8 cellular contexts compared by ENCODE assay signal in the genomic region with DNA sequence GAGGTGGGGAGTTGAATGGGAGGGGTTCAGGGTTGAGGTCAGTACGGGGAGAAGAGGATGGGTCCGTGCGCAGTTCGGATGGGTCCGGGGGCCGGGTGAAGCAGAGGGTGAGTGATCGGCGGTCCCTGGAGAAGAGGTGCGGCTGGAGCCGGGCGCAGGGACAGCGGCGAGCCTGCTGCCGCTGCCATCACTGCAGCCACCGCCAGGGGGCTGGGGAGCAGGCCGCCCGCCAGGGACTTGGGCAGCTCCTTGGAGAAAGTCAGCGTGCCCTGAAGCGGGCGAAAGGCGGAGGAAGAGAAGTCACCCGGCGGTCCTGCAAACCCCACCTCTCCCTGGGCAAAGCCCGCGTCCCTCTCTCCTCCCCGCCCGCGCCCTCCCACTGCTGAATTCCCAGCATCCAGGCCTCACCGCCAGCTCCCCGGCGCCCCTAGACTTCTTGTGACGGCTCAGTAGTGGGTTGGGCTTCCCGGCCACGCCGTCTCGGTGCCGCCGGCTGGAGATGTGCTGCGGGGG. TPM values are rescaled to one million over a fixed set of nuclear protein-coding genes. Genes with fewer than 3 reads are reported as not detected.
DNase-seq lines count a peak whose midpoint lies in the region; FAIRE-seq and TF ChIP-seq lines count a peak whose summit lies in the region.

No MANE protein-coding gene starts in this region.

- no peak overlapping the region for H3K27ac ChIP-seq in HUES64 (ENCODE audit: low read depth, low read length)
- H3K27ac ChIP-seq in right atrium auricular region, result peak overlapping the region; percentile 73 to 92

- no peak overlapping the region for H3K4me3 Mint-ChIP-seq in progenitor cell of endocrine pancreas (ENCODE audit: low read depth)

- H3K9ac ChIP-seq in HUES64 (ENCODE audit: low read depth, low read length), result no peak overlapping the region

- peak; percentile 93 to 97 for TF ChIP-seq CTCF in right atrium auricular region (IDR thresholded peaks at IDR 0.05)
- peak; percentile 97 for TF ChIP-seq CTCF in progenitor cell of endocrine pancreas (IDR thresholded peaks at IDR 0.05; ENCODE audit: unreplicated experiment)
- TF ChIP-seq CTCF in GM10266 (IDR thresholded peaks at IDR 0.05; ENCODE audit: control insufficient read depth, insufficient read depth, low read depth, missing control alignments), result no peak

- H3K36me3 ChIP-seq in HUES64 (ENCODE audit: insufficient read depth, low read length) (no peaks in the 10 kb centered on the region), right atrium auricular region (no peaks in the 10 kb centered on the region)

- WGBS in HUES64, result 3% methylated on average over 39 of the region's 39 CpGs

- H3K27me3 ChIP-seq in HUES64 (ENCODE audit: insufficient read depth, low read length) (peaks cover 34% of the 10 kb centered on the region), right atrium auricular region (no peaks in the 10 kb centered on the region)

- no peak overlapping the region for H3K27ac Mint-ChIP-seq in progenitor cell of endocrine pancreas

- no peak for FAIRE-seq in GM12892 (lab: Jason Lieb, UNC)

- H3K9me3 ChIP-seq in HUES64 (ENCODE audit: insufficient read depth, low read depth, low read length) (no peaks in the 10 kb centered on the region), right atrium auricular region (no peaks in the 10 kb centered on the region)

- peaks cover 15% of the 10 kb centered on the region; the same call in 1 of the 2 replicates for H3K4me1 ChIP-seq in HUES64 (ENCODE audit: insufficient read depth, low read length)
- H3K4me1 ChIP-seq in right atrium auricular region, result peaks cover 0 to 64% of the 10 kb centered on the region in 2 donors

- peaks cover 6% of the 10 kb centered on the region for H3K4me1 Mint-ChIP-seq in progenitor cell of endocrine pancreas (ENCODE audit: low read depth)

- DNase-seq in DMS114 treated with DMSO at 0.1 percent for 48 hours (lab: John Stamatoyannopoulos, UW; ENCODE audit: unreplicated experiment) (peak; percentile 79), amniotic stem cell (lab: John Stamatoyannopoulos, UW) (peak; percentile 55), right atrium auricular region (ENCODE audit: low spot score) (peak; percentile 83), progenitor cell of endocrine pancreas (ENCODE audit: low spot score, unreplicated experiment) (peak; percentile 77), GM10266 (ENCODE audit: extremely low spot score) (no peak), NCI-H2171 treated with DMSO at 0.1 percent for 48 hours (lab: John Stamatoyannopoulos, UW) (no peak), GM12892 (ENCODE audit: insufficient read length) (no peak)

- peaks cover 9% of the 10 kb centered on the region for H3K36me3 Mint-ChIP-seq in progenitor cell of endocrine pancreas (ENCODE audit: insufficient read depth)

- H3K27me3 Mint-ChIP-seq in progenitor cell of endocrine pancreas, result peaks cover 38% of the 10 kb centered on the region

- H3K9me3 Mint-ChIP-seq in progenitor cell of endocrine pancreas (ENCODE audit: low read depth), result no peaks in the 10 kb centered on the region

- peak overlapping the region; percentile 41 for H3K4me3 ChIP-seq in HUES64 (ENCODE audit: low read length)
- peak overlapping the region; percentile 26 to 50 for H3K4me3 ChIP-seq in right atrium auricular region

- no peak for TF ChIP-seq POLR2A in GM12892 (IDR thresholded peaks at IDR 0.05; ENCODE audit: low read depth, low read length)

RNA-seq across cellular contexts. Expression of a gene that starts 6.0 kb away (rescaled TPM):
- not detected for polyA plus RNA-seq in HUES64 (2013, experiment 1 of 2)
- not detected for polyA plus RNA-seq in HUES64 (2013, experiment 2 of 2)
- under 1 TPM in 1 of 2 donors, not detected in 1; 0.43 TPM for total RNA-seq in right atrium auricular region
- total RNA-seq in progenitor cell of endocrine pancreas, result not detected in 2 replicates
- polyA plus RNA-seq in GM12892 (2012; ENCODE audit: missing spikeins), result 1.9 TPM

RNA-seq across cellular contexts. Expression of a gene that starts 14.3 kb away (rescaled TPM):
- 15.0 TPM for polyA plus RNA-seq in HUES64 (2013, experiment 1 of 2)
- 23.6 TPM for polyA plus RNA-seq in HUES64 (2013, experiment 2 of 2)
- total RNA-seq in right atrium auricular region (10 to 100 TPM in 1 of 2 donors, 1 to 10 TPM in 1; 6.7 to 12.7 TPM), progenitor cell of endocrine pancreas (15.6 and 16.6 TPM in 2 replicates)
- polyA plus RNA-seq in GM12892 (2012; ENCODE audit: missing spikeins), result 1.1 TPM

RNA-seq across cellular contexts. Expression of a gene that starts 45.3 kb away (rescaled TPM):
- 74.1 TPM for polyA plus RNA-seq in HUES64 (2013, experiment 1 of 2)
- 82.3 TPM for polyA plus RNA-seq in HUES64 (2013, experiment 2 of 2)
- total RNA-seq in right atrium auricular region (100 to 1,000 TPM in 1 of 2 donors, 10 to 100 TPM in 1; 79.2 to 154 TPM), progenitor cell of endocrine pancreas (165 and 173 TPM in 2 replicates)
- 175 TPM for polyA plus RNA-seq in GM12892 (2012; ENCODE audit: missing spikeins)

RNA-seq across cellular contexts. Expression of a gene that starts 48.8 kb away (rescaled TPM):
- polyA plus RNA-seq in HUES64 (2013, experiment 1 of 2), result 25.0 TPM
- polyA plus RNA-seq in HUES64 (2013, experiment 2 of 2), result 33.9 TPM
- total RNA-seq in right atrium auricular region (100 to 1,000 TPM in 1 of 2 donors, 10 to 100 TPM in 1; 80.5 to 144 TPM), progenitor cell of endocrine pancreas (32.2 and 37.8 TPM in 2 replicates)
- 1.8 TPM for polyA plus RNA-seq in GM12892 (2012; ENCODE audit: missing spikeins)

Comparison
In these comparisons a context has a peak if more than half of its experiments do, and no peak if none do; other contexts are left out.
1. DNase-seq: peak in DMS114 treated with DMSO at 0.1 percent for 48 hours (single experiment), amniotic stem cell (single experiment), right atrium auricular region (single experiment) and progenitor cell of endocrine pancreas (single experiment); none in GM10266 (single experiment), NCI-H2171 treated with DMSO at 0.1 percent for 48 hours (single experiment) and GM12892 (single experiment).